Comparison of ENCODE assay signal across 8 cellular contexts in the genomic region with DNA sequence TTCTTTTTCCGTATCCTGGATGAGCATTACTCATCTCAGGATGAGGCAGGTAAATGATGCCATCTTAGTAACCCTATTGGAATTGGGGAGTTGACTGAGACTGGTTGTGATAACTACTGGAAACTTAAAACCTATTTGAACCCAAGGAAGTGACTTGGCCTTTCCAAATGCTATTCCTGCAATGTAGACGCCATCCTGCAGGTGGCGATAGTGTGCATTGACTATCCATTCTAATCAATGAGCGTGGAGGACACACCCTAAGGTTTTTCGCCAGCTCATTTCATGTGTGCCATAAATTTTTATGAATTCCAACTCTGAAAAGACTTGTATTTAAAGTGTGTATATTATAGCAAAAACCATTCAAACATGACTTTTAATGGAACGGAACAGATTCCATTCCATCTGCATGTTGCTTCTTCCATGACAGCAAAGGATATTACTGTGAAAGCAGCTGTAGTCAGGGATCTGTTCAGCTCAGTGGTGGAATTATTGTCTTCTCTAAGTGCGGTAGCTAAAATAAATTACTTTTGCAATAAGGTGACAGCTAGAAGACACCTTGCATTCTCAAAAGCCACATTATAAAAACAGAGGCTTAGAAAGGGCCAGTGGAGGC. TPM values are rescaled to one million over a fixed set of nuclear protein-coding genes. Genes with fewer than 3 reads are reported as not detected.
DNase-seq lines count a peak whose midpoint lies in the region; ATAC-seq, FAIRE-seq and TF ChIP-seq lines count a peak whose summit lies in the region.

No MANE protein-coding gene starts in this region.

- no peak for TF ChIP-seq POLR2A in HCT116 (IDR thresholded peaks at IDR 0.05; ENCODE audit: borderline replicate concordance, extremely low read depth, insufficient read depth, insufficient read length)
- TF ChIP-seq POLR2A in HepG2 (IDR thresholded peaks at IDR 0.05; ENCODE audit: insufficient read depth in 1 of 2, low read depth in 2 of 2, low read length in 2 of 2) = no peak

- H3K79me2 ChIP-seq in HCT116 (ENCODE audit: insufficient read depth, low read length) = no peaks in the 10 kb centered on the region
- no peaks in the 10 kb centered on the region for H3K79me2 ChIP-seq in HepG2 (ENCODE audit: insufficient read depth, low read length)

- DNase-seq in BE2C (peak; percentile 45), HCT116 (ENCODE audit: low read depth, low spot score) (peak; percentile 42), HepG2 (ENCODE audit: low spot score) (peak; percentile 58), NCI-H774 (lab: John Stamatoyannopoulos, UW) (no peak)
- DNase-seq in activated CD4-positive, alpha-beta T cell treated with anti-CD3 and anti-CD28 coated beads, Interleukin-2, amount 50 U/mL, for 48 hours = peak; percentile 68 to 72

- no peak for TF ChIP-seq EP300 in HepG2 (IDR thresholded peaks at IDR 0.05; ENCODE audit: low read depth in 2 of 2, low read length in 2 of 2)
- no peak for TF ChIP-seq EP300 in HepG2 (CRISPR knock-in tag; IDR thresholded peaks at IDR 0.05; ENCODE audit: borderline replicate concordance)

- H3K36me3 ChIP-seq in BE2C (no peaks in the 10 kb centered on the region), HCT116 (ENCODE audit: control insufficient read depth in 1 of 2, insufficient read depth in 2 of 2, low read length in 2 of 2) (peaks cover 8 to 21% of the 10 kb centered on the region in 2 experiments), HepG2 (replicated peaks in 1 of 2; ENCODE audit: control insufficient read depth in 1 of 2, insufficient read depth in 2 of 2, low read length in 2 of 2) (no peaks in the 10 kb centered on the region)

- in situ Hi-C loops in HepG2 (cut with HindIII; ENCODE audit: extremely low pct_ligation_motif_present, low pct_unique_long_range_greater_than_20kb) = loop anchor here (5.0 to 10.0 kb wide), 2 partner anchors 154 to 281 kb away; no protein-coding TSS in a partner anchor

- 28% methylated on average over 7 of the region's 7 CpGs for whole genome bisulfite sequencing in HepG2 (ENCODE audit: low lambda C conversion rate)

- H4K20me1 ChIP-seq in HCT116 (ENCODE audit: insufficient read depth) (no peaks in the 10 kb centered on the region), HepG2 (ENCODE audit: insufficient read depth, low read length) (no peaks in the 10 kb centered on the region)

- H3K4me3 ChIP-seq in BE2C (ENCODE audit: low read depth, low read length) = no peak overlapping the region
- no peak overlapping the region for H3K4me3 ChIP-seq in HCT116 (replicated peaks in 1 of 2; ENCODE audit: low read depth in 1 of 2, low read length in 2 of 2)
- H3K4me3 ChIP-seq in HepG2 (replicated peaks in 1 of 3; ENCODE audit: insufficient read depth in 1 of 3, low read depth in 2 of 3, low read length in 3 of 3) = no peak overlapping the region

- TF ChIP-seq CTCF in BE2C (IDR thresholded peaks at IDR 0.05; ENCODE audit: low read depth, low read length) (peak; percentile 74), HCT116 (IDR thresholded peaks at IDR 0.05 in 2 of 3, conservative IDR thresholded peaks at IDR 0.05 in 1 of 3; ENCODE audit: borderline replicate concordance in 1 of 3, insufficient read depth in 1 of 3, low read depth in 2 of 3, low read length in 2 of 3) (peak; percentile 31 to 97 (median 88); a peak in 5 of 6 replicates), HepG2 (CRISPR knock-in tag; IDR thresholded peaks at IDR 0.05) (peak; percentile 81)

- H3K4me2 ChIP-seq in HCT116 (ENCODE audit: low read length) = no peak overlapping the region
- H3K4me2 ChIP-seq in HepG2 (ENCODE audit: low read depth, low read length) = no peak overlapping the region

- H3K9ac ChIP-seq in HCT116 (ENCODE audit: low read length) = no peak overlapping the region
- no peak overlapping the region for H3K9ac ChIP-seq in HepG2 (ENCODE audit: insufficient read depth, low read depth, low read length)

- POLR2A ChIA-PET in HCT116 (lab: Charles Lee) (no interaction called here), HepG2 (lab: Yijun Ruan, JAX) (no interaction called here)

- TF ChIP-seq RAD21 in HCT116 (IDR thresholded peaks at IDR 0.05; ENCODE audit: low read depth) = peak; percentile 54
- TF ChIP-seq RAD21 in HepG2 (CRISPR knock-in tag; IDR thresholded peaks at IDR 0.05) = peak; percentile 47; the same call in 1 of the 2 replicates

- H3K27ac ChIP-seq in HCT116 (ENCODE audit: low read depth, low read length) (no peak overlapping the region), HepG2 (ENCODE audit: extremely low read length, insufficient read depth, low read length) (no peak overlapping the region)

- intact Hi-C loops in HCT116 (cut with micrococcal nuclease) = no loop called here
- intact Hi-C loops in HepG2 (cut with micrococcal nuclease; ENCODE audit: unreplicated experiment) = no loop called here

- BruUV-seq in HCT116 (replicated peaks; lab: Mats Ljungman, UMichigan) (no TSS peak), HepG2 (replicated peaks; lab: Mats Ljungman, UMichigan) (no TSS peak)

- CTCF ChIA-PET in HCT116 (lab: Charles Lee) = interaction anchor here (0.6 to 1.0 kb wide), 2 partner anchors 11 to 107 kb away, joined by 3 to 4 read pairs; no protein-coding TSS in a partner anchor
- CTCF ChIA-PET in HepG2 (lab: Yijun Ruan, JAX; ENCODE audit: low intra/inter-chr PET ratio, low total read pairs) = interaction anchor here (2.8 kb wide), 1 partner anchor 152 kb away, joined by 17 read pairs; no protein-coding TSS in a partner anchor

- no peaks in the 10 kb centered on the region for H3K9me2 ChIP-seq in HCT116 (ENCODE audit: insufficient read depth)

- H3K4me1 ChIP-seq in BE2C = no peaks in the 10 kb centered on the region
- peaks cover 0 to 4% of the 10 kb centered on the region in 2 experiments; a peak in 1 of 4 replicates for H3K4me1 ChIP-seq in HCT116 (ENCODE audit: control insufficient read depth in 1 of 2, insufficient read depth in 2 of 2, low read length in 2 of 2)
- no peaks in the 10 kb centered on the region for H3K4me1 ChIP-seq in HepG2 (ENCODE audit: insufficient read depth, low read length)

- RAD21 ChIA-PET in HCT116 (lab: Charles Lee; ENCODE audit: low non-redundant PET in 1 of 2, low total read pairs in 2 of 2, uncharacterized antibody in 2 of 2, unreplicated experiment in 2 of 2) = interaction anchor here in 1 of 2 experiments (0.6 kb wide), 1 partner anchor 268 kb away, joined by 6 read pairs; no protein-coding TSS in a partner anchor

- peak; percentile 89 for FAIRE-seq in HepG2 (lab: Jason Lieb, UNC)

- peak; percentile 50; the same call in 1 of the 2 replicates for ATAC-seq in HCT116
- ATAC-seq in HepG2 = no peak
- no peak for ATAC-seq in HG03045 (IDR thresholded peaks at IDR 0.05; ENCODE audit: unreplicated experiment)
- ATAC-seq in HG02798 (IDR thresholded peaks at IDR 0.05; ENCODE audit: poor library complexity, unreplicated experiment) = no peak
- no peak for ATAC-seq in GM18867 (IDR thresholded peaks at IDR 0.05; ENCODE audit: unreplicated experiment)

- H2AFZ ChIP-seq in HCT116 (ENCODE audit: low read depth, low read length, poor library complexity, severe bottlenecking) = no peak overlapping the region
- H2AFZ ChIP-seq in HepG2 (ENCODE audit: low read length) = no peak overlapping the region

- H3K9me3 ChIP-seq in BE2C (no peaks in the 10 kb centered on the region), HCT116 (ENCODE audit: control insufficient read depth in 1 of 2, insufficient read depth in 1 of 2, low read depth in 1 of 2, low read length in 2 of 2) (no peaks in the 10 kb centered on the region; a peak in 1 of 4 replicates), HepG2 (ENCODE audit: low read length) (no peaks in the 10 kb centered on the region)

- no peaks in the 10 kb centered on the region for H3K27me3 ChIP-seq in BE2C
- H3K27me3 ChIP-seq in HCT116 (ENCODE audit: insufficient read depth, low read length) = no peaks in the 10 kb centered on the region
- peaks cover 0 to 11% of the 10 kb centered on the region in 2 experiments; a peak in 1 of 5 replicates for H3K27me3 ChIP-seq in HepG2 (ENCODE audit: control insufficient read depth in 1 of 2, insufficient read depth in 2 of 2, low read length in 2 of 2)

TF ChIP-seq in HCT116, 20 proteins besides CTCF, POLR2A, EP300 and RAD21 (continues in another document):
- TF ChIP-seq EZH2 (IDR thresholded peaks at IDR 0.05) (no peak), ELF1 (IDR thresholded peaks at IDR 0.05; ENCODE audit: borderline replicate concordance, low read depth) (no peak)

TF ChIP-seq in HepG2, 621 proteins besides CTCF, POLR2A, EP300 and RAD21 (continues in another document):
- TF ChIP-seq ZKSCAN8 (CRISPR knock-in tag; IDR thresholded peaks at IDR 0.05; ENCODE audit: borderline replicate concordance) (no peak), ZNF138 (CRISPR knock-in tag; IDR thresholded peaks at IDR 0.05; ENCODE audit: low read depth) (no peak), STAG1 (CRISPR knock-in tag; IDR thresholded peaks at IDR 0.05) (peak; percentile 59)

RNA-seq across cellular contexts. Expression of a gene that starts 55.3 kb away (rescaled TPM):
- polyA plus RNA-seq in BE2C (2012; ENCODE audit: insufficient read depth, insufficient read length, low read depth) = 1.5 TPM
- total RNA-seq in HCT116 (2021; ENCODE audit: unreplicated experiment) (10.3 TPM), HepG2 (2016; rRNA removed; fragmentation: Illumina TruSeq; extraction: Trizol) (0.14 TPM in 1 of 2 replicates, not detected in the other)
- 10.5 and 12.9 TPM in 2 replicates for polyA plus RNA-seq in HCT116 (2012)
- total RNA-seq in HepG2 (2016; cell fraction: cytosol; rRNA removed; fragmentation: Illumina TruSeq; extraction: Trizol; ENCODE audit: low read depth) = not detected in 2 replicates
- not detected in 2 replicates for total RNA-seq in HepG2 (2016; cell fraction: insoluble cytoplasmic fraction; rRNA removed; fragmentation: Illumina TruSeq; extraction: Trizol)
- not detected in 2 replicates for total RNA-seq in HepG2 (2016; cell fraction: membrane; rRNA removed; fragmentation: Illumina TruSeq; extraction: Trizol)
- total RNA-seq in HepG2 (2016; cell fraction: nucleus; rRNA removed; fragmentation: Illumina TruSeq; extraction: Trizol) = 0.34 TPM in 1 of 2 replicates, not detected in the other
- polyA plus RNA-seq in HepG2 (2011; rRNA removed) = 0.44 and 0.85 TPM in 2 replicates
- 0.12 and 0.22 TPM in 2 replicates for polyA plus RNA-seq in HepG2 (2011; cell fraction: cytosol; rRNA removed)
- polyA plus RNA-seq in HepG2 (2011; cell fraction: nucleus; rRNA removed) = 0.50 and 1.0 TPM in 2 replicates
- polyA plus RNA-seq in HepG2 (2012) = 0.07 TPM in 1 of 2 replicates, not detected in the other
- polyA plus RNA-seq in HepG2 (2016; cell fraction: cytosol; fragmentation: Illumina TruSeq; extraction: Trizol; ENCODE audit: low read depth) = 0.08 TPM in 1 of 2 replicates, not detected in the other
- polyA plus RNA-seq in HepG2 (2016; cell fraction: insoluble cytoplasmic fraction; fragmentation: Illumina TruSeq; extraction: Trizol; ENCODE audit: low read depth) = not detected in 2 replicates
- polyA plus RNA-seq in HepG2 (2016; cell fraction: membrane; fragmentation: Illumina TruSeq; extraction: Trizol; ENCODE audit: low read depth) = 0.16 TPM in 1 of 2 replicates, not detected in the other
- 0.67 TPM in 1 of 2 replicates, not detected in the other for polyA plus RNA-seq in HepG2 (2016; cell fraction: nucleus; fragmentation: Illumina TruSeq; extraction: Trizol; ENCODE audit: insufficient read depth, low read depth)
- 0.56 and 0.72 TPM in 2 replicates for polyA minus RNA-seq in HepG2 (2011; rRNA and poly(A)+ RNA removed; ENCODE audit: low replicate concordance)
- not detected in 2 replicates for polyA minus RNA-seq in HepG2 (2011; cell fraction: cytosol; rRNA and poly(A)+ RNA removed)
- polyA minus RNA-seq in HepG2 (2011; cell fraction: nucleus; rRNA and poly(A)+ RNA removed) = 0.13 and 1.1 TPM in 2 replicates
